8 cellular contexts compared by ENCODE assay signal in genomic region chr20:62064788-62065668, GRCh38. TPM values are rescaled to one million over a fixed set of nuclear protein-coding genes. Genes with fewer than 3 reads are reported as not detected.
DNase-seq lines count a peak whose midpoint lies in the region; ATAC-seq and TF ChIP-seq lines count a peak whose summit lies in the region.

No MANE protein-coding gene starts in this region.

- H3K4me2 ChIP-seq in PC-9 (no peak overlapping the region), osteoblast (ENCODE audit: insufficient read depth, low read length) (no peak overlapping the region)

- H3K36me3 ChIP-seq in PC-9 (ENCODE audit: low read depth) (no peaks in the 10 kb centered on the region), osteoblast (ENCODE audit: insufficient read depth, low read length) (no peaks in the 10 kb centered on the region)

- no peak for TF ChIP-seq POLR2A in erythroblast (IDR thresholded peaks at IDR 0.05; ENCODE audit: low read length)

- intact Hi-C loops in PC-9 (cut with micrococcal nuclease; ENCODE audit: unreplicated experiment): loop anchor here (5.0 kb wide), 1 partner anchor 72 kb away; no protein-coding TSS in a partner anchor

- H3K4me1 ChIP-seq in PC-9 (replicated peaks; ENCODE audit: insufficient read depth) (peaks cover 16% of the 10 kb centered on the region), osteoblast (ENCODE audit: insufficient read depth, low read length) (peaks cover 12% of the 10 kb centered on the region)

- peak; percentile 14 for DNase-seq in stimulated activated CD4-positive, alpha-beta T cell treated with anti-CD3 and anti-CD28 coated beads, Interleukin-4, amount 100 ng/mL, for 1 hour
- DNase-seq in stimulated activated CD4-positive, alpha-beta T cell treated with anti-CD3 and anti-CD28 coated beads, Interleukin-2, amount 100 ng/mL, for 48 hours: no peak
- DNase-seq in PC-9: peak in 1 of 2 experiments; percentile 19
- peak; percentile 43 to 56 for DNase-seq in erythroblast (lab: John Stamatoyannopoulos, UW)
- peak; percentile 94 for DNase-seq in osteoblast (ENCODE audit: insufficient read length, low spot score, missing footprints)
- DNase-seq in NCI-H187 treated with DMSO at 0.1 percent for 48 hours (lab: John Stamatoyannopoulos, UW): no peak
- DNase-seq in cerebellar nuclear complex (lab: John Stamatoyannopoulos, UW): no peak

- peak overlapping the region; percentile 55; the same call in 1 of the 2 replicates for H3K4me3 ChIP-seq in PC-9
- H3K4me3 ChIP-seq in osteoblast (ENCODE audit: insufficient read depth, low read length): peak overlapping the region; percentile 77

- no peaks in the 10 kb centered on the region for H3K9me2 ChIP-seq in PC-9 (ENCODE audit: insufficient read depth)

- H3K27me3 ChIP-seq in PC-9 (ENCODE audit: insufficient read depth, low read depth): no peaks in the 10 kb centered on the region
- no peaks in the 10 kb centered on the region for H3K27me3 ChIP-seq in osteoblast (ENCODE audit: insufficient read depth, low read length)

- BruUV-seq in PC-9 (replicated peaks; lab: Mats Ljungman, UMichigan): no TSS peak

- TF ChIP-seq CTCF in PC-9 (conservative IDR thresholded peaks at IDR 0.05): no peak
- TF ChIP-seq CTCF in osteoblast (IDR thresholded peaks at IDR 0.05; ENCODE audit: extremely low read depth, low read depth, low read length): no peak

- peak; percentile 28 for ATAC-seq in HG02759 (IDR thresholded peaks at IDR 0.05; ENCODE audit: unreplicated experiment)

- POLR2A ChIA-PET in PC-9 (lab: Charles Lee; ENCODE audit: unreplicated experiment): interaction anchor here (0.6 kb wide), 1 partner anchor 23 kb away, joined by 10 read pairs; no protein-coding TSS in a partner anchor

- H4K20me1 ChIP-seq in PC-9 (ENCODE audit: insufficient read depth) (peaks cover 24% of the 10 kb centered on the region), osteoblast (ENCODE audit: insufficient read depth, low read length) (peaks cover 33% of the 10 kb centered on the region)

- H3K79me2 ChIP-seq in PC-9 (ENCODE audit: low read depth) (peaks cover 44% of the 10 kb centered on the region), osteoblast (ENCODE audit: insufficient read depth, low read length) (peaks cover 43% of the 10 kb centered on the region)

- CTCF ChIA-PET in PC-9 (lab: Charles Lee): interaction anchor here (0.6 to 0.7 kb wide), 2 partner anchors 176 to 310 kb away, joined by 4 to 5 read pairs; no protein-coding TSS in a partner anchor

- no peaks in the 10 kb centered on the region; the same call in 1 of the 2 replicates for H3F3A ChIP-seq in PC-9 (ENCODE audit: insufficient read depth, low read depth)

- H3K9me3 ChIP-seq in PC-9 (ENCODE audit: insufficient read depth, low read depth) (no peaks in the 10 kb centered on the region), osteoblast (ENCODE audit: low read depth, low read length) (no peaks in the 10 kb centered on the region)

- H2AFZ ChIP-seq in PC-9: no peak overlapping the region
- H2AFZ ChIP-seq in osteoblast (ENCODE audit: low read length): no peak overlapping the region

- no peak overlapping the region for H3K27ac ChIP-seq in PC-9
- H3K27ac ChIP-seq in osteoblast (ENCODE audit: low read depth, low read length): no peak overlapping the region

RNA-seq across cellular contexts. Expression of gene TAF4, which starts 0.7 kb away (rescaled TPM):
- total RNA-seq in PC-9 (2021) (25.8 and 32.5 TPM in 2 replicates), osteoblast (4.3 and 4.7 TPM in 2 replicates)

RNA-seq across cellular contexts. Expression of gene LSM14B, which starts 57.2 kb away (rescaled TPM):
- total RNA-seq in PC-9 (2021): 61.5 and 67.2 TPM in 2 replicates
- total RNA-seq in osteoblast: 41.8 and 48.5 TPM in 2 replicates

Comparison
In these comparisons a context has a peak if more than half of its experiments do, and no peak if none do; other contexts are left out.
1. DNase-seq: peak in stimulated activated CD4-positive, alpha-beta T cell treated with anti-CD3 and anti-CD28 coated beads, Interleukin-4, amount 100 ng/mL, for 1 hour (single experiment), erythroblast (2 of 2) and osteoblast (single experiment); none in stimulated activated CD4-positive, alpha-beta T cell treated with anti-CD3 and anti-CD28 coated beads, Interleukin-2, amount 100 ng/mL, for 48 hours (0 of 2), NCI-H187 treated with DMSO at 0.1 percent for 48 hours (single experiment) and cerebellar nuclear complex (0 of 2).